Comparison of ENCODE assay signal across 1 cellular context in the genomic region with DNA sequence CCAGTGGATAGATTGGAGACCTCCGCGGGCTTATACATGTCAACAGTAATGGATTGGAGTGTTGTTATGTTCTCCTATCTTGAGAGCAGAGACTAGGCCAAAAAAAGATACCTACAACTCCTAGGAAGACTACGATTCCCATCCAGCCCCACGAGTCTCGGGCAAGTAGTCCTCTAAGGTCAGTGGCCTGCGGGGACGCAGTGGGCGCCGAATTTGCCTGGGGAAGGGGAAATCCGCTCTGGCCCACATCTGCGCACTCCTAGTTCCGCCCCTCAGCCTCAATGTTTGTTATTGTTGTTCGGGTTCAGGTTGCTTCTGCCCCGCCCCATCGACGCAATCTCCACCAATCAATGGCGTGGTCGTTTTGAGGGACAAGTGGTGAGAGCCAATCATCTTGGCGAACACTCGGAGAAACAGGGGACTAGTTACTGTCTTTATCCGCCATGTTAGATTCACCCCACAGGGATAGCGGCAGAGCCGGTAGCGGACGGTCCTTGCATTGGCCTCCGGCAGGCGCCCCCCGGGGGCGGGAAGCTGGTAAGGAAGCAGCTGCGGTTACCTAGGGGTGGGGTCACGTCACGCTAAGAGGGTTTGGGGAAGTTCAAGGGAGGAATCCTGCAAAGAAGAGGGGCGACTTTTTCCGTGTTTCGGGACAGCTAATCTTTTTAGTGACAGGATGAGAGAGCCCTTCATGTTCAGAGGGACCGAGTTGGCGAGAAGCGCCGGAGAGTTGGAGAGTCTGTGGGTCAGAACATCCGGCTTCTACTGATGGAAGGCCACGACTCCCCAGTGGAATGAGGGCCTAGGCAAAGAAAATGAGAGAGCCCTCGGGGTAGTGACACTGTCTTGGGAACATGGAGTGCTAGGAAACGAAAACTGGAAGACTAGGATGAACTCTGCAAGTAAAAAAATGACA.
TF ChIP-seq lines count a peak whose summit lies in the region.

A gene with protein sequence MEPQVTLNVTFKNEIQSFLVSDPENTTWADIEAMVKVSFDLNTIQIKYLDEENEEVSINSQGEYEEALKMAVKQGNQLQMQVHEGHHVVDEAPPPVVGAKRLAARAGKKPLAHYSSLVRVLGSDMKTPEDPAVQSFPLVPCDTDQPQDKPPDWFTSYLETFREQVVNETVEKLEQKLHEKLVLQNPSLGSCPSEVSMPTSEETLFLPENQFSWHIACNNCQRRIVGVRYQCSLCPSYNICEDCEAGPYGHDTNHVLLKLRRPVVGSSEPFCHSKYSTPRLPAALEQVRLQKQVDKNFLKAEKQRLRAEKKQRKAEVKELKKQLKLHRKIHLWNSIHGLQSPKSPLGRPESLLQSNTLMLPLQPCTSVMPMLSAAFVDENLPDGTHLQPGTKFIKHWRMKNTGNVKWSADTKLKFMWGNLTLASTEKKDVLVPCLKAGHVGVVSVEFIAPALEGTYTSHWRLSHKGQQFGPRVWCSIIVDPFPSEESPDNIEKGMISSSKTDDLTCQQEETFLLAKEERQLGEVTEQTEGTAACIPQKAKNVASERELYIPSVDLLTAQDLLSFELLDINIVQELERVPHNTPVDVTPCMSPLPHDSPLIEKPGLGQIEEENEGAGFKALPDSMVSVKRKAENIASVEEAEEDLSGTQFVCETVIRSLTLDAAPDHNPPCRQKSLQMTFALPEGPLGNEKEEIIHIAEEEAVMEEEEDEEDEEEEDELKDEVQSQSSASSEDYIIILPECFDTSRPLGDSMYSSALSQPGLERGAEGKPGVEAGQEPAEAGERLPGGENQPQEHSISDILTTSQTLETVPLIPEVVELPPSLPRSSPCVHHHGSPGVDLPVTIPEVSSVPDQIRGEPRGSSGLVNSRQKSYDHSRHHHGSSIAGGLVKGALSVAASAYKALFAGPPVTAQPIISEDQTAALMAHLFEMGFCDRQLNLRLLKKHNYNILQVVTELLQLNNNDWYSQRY (plus strand): TSS at position 449 of the 916 bp plus-strand sequence. CDS start 4,586 bp downstream, outside the sequence.

TF ChIP-seq in HepG2, 621 proteins besides CTCF, POLR2A, EP300 and RAD21 (continued from another document and continues in another):
- TF ChIP-seq ZNF318 (CRISPR knock-in tag; IDR thresholded peaks at IDR 0.05) (no peak), SRSF1 (optimal IDR thresholded peaks at IDR 0.05; ENCODE audit: low read depth, low read length) (peak; percentile 89), ZNF724P (CRISPR knock-in tag; IDR thresholded peaks at IDR 0.05; ENCODE audit: borderline replicate concordance) (peak; percentile 74; the same call in 1 of the 2 replicates), ZNF496 (CRISPR knock-in tag; IDR thresholded peaks at IDR 0.05; ENCODE audit: insufficient replicate concordance) (no peak), ZC3H13 (CRISPR knock-in tag; IDR thresholded peaks at IDR 0.05) (peak; percentile 80; the same call in 1 of the 2 replicates), MXI1 (IDR thresholded peaks at IDR 0.05; ENCODE audit: borderline replicate concordance, low read depth, low read length) (peak; percentile 60; the same call in 1 of the 3 replicates), ZNF260 (CRISPR knock-in tag; IDR thresholded peaks at IDR 0.05; ENCODE audit: borderline replicate concordance, low read depth) (no peak; the same call in 1 of the 2 replicates), SUZ12 (IDR thresholded peaks at IDR 0.05; ENCODE audit: low read depth, low read length) (no peak), MYNN (CRISPR knock-in tag; IDR thresholded peaks at IDR 0.05; ENCODE audit: low read depth) (peak; percentile 25; the same call in 1 of the 2 replicates), ATF2 (CRISPR knock-in tag; IDR thresholded peaks at IDR 0.05) (no peak), MXD3 (CRISPR knock-in tag; IDR thresholded peaks at IDR 0.05) (peak; percentile 46; the same call in 1 of the 2 replicates), ZBTB7B (CRISPR knock-in tag; IDR thresholded peaks at IDR 0.05) (peak; percentile 89), SP2 (CRISPR knock-in tag; IDR thresholded peaks at IDR 0.05) (peak; percentile 96), SNAPC2 (CRISPR knock-in tag; IDR thresholded peaks at IDR 0.05) (0 out of 2 replicates have a peak, but pooled peaks have one; percentile 35), TMF1 (CRISPR knock-in tag; IDR thresholded peaks at IDR 0.05; ENCODE audit: low read depth) (no peak), ZHX1 (CRISPR knock-in tag; IDR thresholded peaks at IDR 0.05; ENCODE audit: low read depth) (peak; percentile 92), E2F2 (CRISPR knock-in tag; IDR thresholded peaks at IDR 0.05; ENCODE audit: borderline replicate concordance) (no peak), RFX5 (IDR thresholded peaks at IDR 0.05; ENCODE audit: low read depth, low read length) (peak; percentile 44; the same call in 1 of the 2 replicates), YEATS4 (CRISPR knock-in tag; IDR thresholded peaks at IDR 0.05; ENCODE audit: borderline replicate concordance) (peak; percentile 15; the same call in 1 of the 2 replicates)
- TF ChIP-seq, protein P1, sequence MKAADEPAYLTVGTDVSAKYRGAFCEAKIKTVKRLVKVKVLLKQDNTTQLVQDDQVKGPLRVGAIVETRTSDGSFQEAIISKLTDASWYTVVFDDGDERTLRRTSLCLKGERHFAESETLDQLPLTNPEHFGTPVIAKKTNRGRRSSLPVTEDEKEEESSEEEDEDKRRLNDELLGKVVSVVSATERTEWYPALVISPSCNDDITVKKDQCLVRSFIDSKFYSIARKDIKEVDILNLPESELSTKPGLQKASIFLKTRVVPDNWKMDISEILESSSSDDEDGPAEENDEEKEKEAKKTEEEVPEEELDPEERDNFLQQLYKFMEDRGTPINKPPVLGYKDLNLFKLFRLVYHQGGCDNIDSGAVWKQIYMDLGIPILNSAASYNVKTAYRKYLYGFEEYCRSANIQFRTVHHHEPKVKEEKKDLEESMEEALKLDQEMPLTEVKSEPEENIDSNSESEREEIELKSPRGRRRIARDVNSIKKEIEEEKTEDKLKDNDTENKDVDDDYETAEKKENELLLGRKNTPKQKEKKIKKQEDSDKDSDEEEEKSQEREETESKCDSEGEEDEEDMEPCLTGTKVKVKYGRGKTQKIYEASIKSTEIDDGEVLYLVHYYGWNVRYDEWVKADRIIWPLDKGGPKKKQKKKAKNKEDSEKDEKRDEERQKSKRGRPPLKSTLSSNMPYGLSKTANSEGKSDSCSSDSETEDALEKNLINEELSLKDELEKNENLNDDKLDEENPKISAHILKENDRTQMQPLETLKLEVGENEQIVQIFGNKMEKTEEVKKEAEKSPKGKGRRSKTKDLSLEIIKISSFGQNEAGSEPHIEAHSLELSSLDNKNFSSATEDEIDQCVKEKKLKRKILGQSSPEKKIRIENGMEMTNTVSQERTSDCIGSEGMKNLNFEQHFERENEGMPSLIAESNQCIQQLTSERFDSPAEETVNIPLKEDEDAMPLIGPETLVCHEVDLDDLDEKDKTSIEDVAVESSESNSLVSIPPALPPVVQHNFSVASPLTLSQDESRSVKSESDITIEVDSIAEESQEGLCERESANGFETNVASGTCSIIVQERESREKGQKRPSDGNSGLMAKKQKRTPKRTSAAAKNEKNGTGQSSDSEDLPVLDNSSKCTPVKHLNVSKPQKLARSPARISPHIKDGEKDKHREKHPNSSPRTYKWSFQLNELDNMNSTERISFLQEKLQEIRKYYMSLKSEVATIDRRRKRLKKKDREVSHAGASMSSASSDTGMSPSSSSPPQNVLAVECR (CRISPR knock-in tag; IDR thresholded peaks at IDR 0.05; ENCODE audit: borderline replicate concordance), result peak; percentile 70
